26 cellular contexts compared by ENCODE assay signal in the genomic region with DNA sequence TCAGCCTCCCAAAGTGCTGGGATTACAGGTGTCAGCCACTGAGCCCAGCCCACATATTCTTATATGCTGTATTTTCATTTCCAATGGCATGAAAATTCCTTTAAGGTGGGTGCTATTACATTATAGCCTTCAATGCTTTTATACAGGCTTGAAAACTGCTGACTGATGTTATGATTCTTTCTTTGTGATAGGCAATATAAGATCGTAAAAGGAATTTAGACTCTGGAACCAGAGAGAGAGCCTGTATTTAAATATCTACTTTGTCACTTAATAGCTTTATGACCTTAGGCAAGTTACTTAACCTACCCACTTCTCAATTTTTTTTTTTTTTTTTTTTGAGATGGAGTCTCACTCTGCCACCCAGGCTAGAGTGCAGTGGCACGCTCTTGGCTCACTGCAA. TPM values are rescaled to one million over a fixed set of nuclear protein-coding genes. Genes with fewer than 3 reads are reported as not detected.
DNase-seq lines count a peak whose midpoint lies in the region; ATAC-seq, FAIRE-seq and TF ChIP-seq lines count a peak whose summit lies in the region.
"Had no signal": no experiment of that assay in that cellular context is flagged by ENCODE, and none has a peak within 500 bp of the region (broad histone marks: within the 10 kb centered on the region; RNA-seq: fewer than 3 reads in every experiment).

No MANE protein-coding gene starts in this region.

- TF ChIP-seq CTCF in hepatocyte (IDR thresholded peaks at IDR 0.05; ENCODE audit: poor library complexity) (no peak), osteoblast (IDR thresholded peaks at IDR 0.05; ENCODE audit: extremely low read depth, low read depth, low read length) (no peak)

- H3K27me3 ChIP-seq in hepatocyte: no peaks in the 10 kb centered on the region
- H3K27me3 ChIP-seq in mucosa of rectum (ENCODE audit: control insufficient read depth in 2 of 2, insufficient read depth in 2 of 2, low read length in 2 of 2): no peaks in the 10 kb centered on the region
- H3K27me3 ChIP-seq in osteoblast (ENCODE audit: insufficient read depth, low read length): no peaks in the 10 kb centered on the region
- H3K27me3 ChIP-seq: BE2C; BLaER1 treated with 17β-estradiol and CSF1 and Interleukin-3, amounts not matched to agents 10 nM and 100 nM had no signal

- no peak overlapping the region for H2AFZ ChIP-seq in hepatocyte
- no peak overlapping the region for H2AFZ ChIP-seq in osteoblast (ENCODE audit: low read length)
- H2AFZ ChIP-seq: GM23338 had no signal

- H3K4me2 ChIP-seq in hepatocyte (no peak overlapping the region), osteoblast (ENCODE audit: insufficient read depth, low read length) (no peak overlapping the region)
- H3K4me2 ChIP-seq: A549, GM23338 had no signal

- WGBS in hepatocyte (ENCODE audit: low lambda C conversion rate, missing lambda C conversion rate): 95% methylated on average over 2 of the region's 2 CpGs

- H3K9me2 ChIP-seq in hepatocyte (replicated peaks; ENCODE audit: insufficient read depth): no peaks in the 10 kb centered on the region

- no peaks in the 10 kb centered on the region for H4K20me1 ChIP-seq in hepatocyte (ENCODE audit: insufficient read depth, poor library complexity, severe bottlenecking)
- no peaks in the 10 kb centered on the region for H4K20me1 ChIP-seq in osteoblast (ENCODE audit: insufficient read depth, low read length)
- H4K20me1 ChIP-seq: BLaER1 treated with 17β-estradiol and CSF1 and Interleukin-3, amounts not matched to agents 10 nM and 100 nM had no signal

- no peak for ATAC-seq in HG03159 (IDR thresholded peaks at IDR 0.05; ENCODE audit: unreplicated experiment)
- no peak for ATAC-seq in GM21529 (IDR thresholded peaks at IDR 0.05; ENCODE audit: unreplicated experiment)
- ATAC-seq: A549, GM12878, GM23338, HCT116 had no signal

- H3K27ac ChIP-seq in hepatocyte: peak overlapping the region; percentile 56
- H3K27ac ChIP-seq in mucosa of rectum (ENCODE audit: low read depth in 2 of 2, low read length in 2 of 2): peak overlapping the region; percentile 44 to 65
- H3K27ac ChIP-seq in osteoblast (ENCODE audit: low read depth, low read length): no peak overlapping the region
- H3K27ac ChIP-seq: A549 had no signal

- peaks cover 5% of the 10 kb centered on the region for H3K4me1 ChIP-seq in hepatocyte (ENCODE audit: insufficient read depth)
- H3K4me1 ChIP-seq in mucosa of rectum (ENCODE audit: control insufficient read depth in 2 of 2, insufficient read depth in 2 of 2, low read length in 2 of 2): peaks cover 0 to 13% of the 10 kb centered on the region in 2 donors
- H3K4me1 ChIP-seq in osteoblast (ENCODE audit: insufficient read depth, low read length): no peaks in the 10 kb centered on the region
- H3K4me1 ChIP-seq: A549, BE2C had no signal

- no peak overlapping the region for H3K9ac ChIP-seq in mucosa of rectum (ENCODE audit: low read depth in 1 of 2, low read length in 2 of 2)
- H3K9ac ChIP-seq: BLaER1 treated with 17β-estradiol and CSF1 and Interleukin-3, amounts not matched to agents 10 nM and 100 nM had no signal

- H3K79me2 ChIP-seq in hepatocyte (no peaks in the 10 kb centered on the region), osteoblast (ENCODE audit: insufficient read depth, low read length) (no peaks in the 10 kb centered on the region)

- H3K36me3 ChIP-seq in hepatocyte (replicated peaks; ENCODE audit: insufficient read depth, low read depth) (no peaks in the 10 kb centered on the region), mucosa of rectum (ENCODE audit: control insufficient read depth in 2 of 2, insufficient read depth in 2 of 2, low read length in 2 of 2) (no peaks in the 10 kb centered on the region), osteoblast (ENCODE audit: insufficient read depth, low read length) (no peaks in the 10 kb centered on the region)
- H3K36me3 ChIP-seq: BE2C; BLaER1 treated with 17β-estradiol and CSF1 and Interleukin-3, amounts not matched to agents 10 nM and 100 nM had no signal

- H3K9me3 ChIP-seq in hepatocyte (ENCODE audit: low read depth) (no peaks in the 10 kb centered on the region), mucosa of rectum (ENCODE audit: control insufficient read depth in 2 of 2, low read length in 2 of 2) (no peaks in the 10 kb centered on the region), osteoblast (ENCODE audit: low read depth, low read length) (no peaks in the 10 kb centered on the region)
- H3K9me3 ChIP-seq: A549; BE2C; BLaER1 treated with 17β-estradiol and CSF1 and Interleukin-3, amounts not matched to agents 10 nM and 100 nM had no signal

- peak; percentile 49 for FAIRE-seq in colon (lab: Jason Lieb, UNC)
- FAIRE-seq: A549, D721Med, GM12878, GM19239 had no signal

- DNase-seq in hepatocyte (ENCODE audit: low spot score) (peak; percentile 13), osteoblast (ENCODE audit: insufficient read length, low spot score, missing footprints) (no peak), cerebellar cortex (ENCODE audit: low spot score) (no peak)
- DNase-seq: 8988T; ACHN; AML-193; BE2C; CD4-positive, alpha-beta T cell; CD8-positive, alpha-beta memory T cell; DMS 273 treated with DMSO at 0.1 percent for 48 hours; DMS79; EL; GDM1; H9 had no signal

- H3K4me3 ChIP-seq in hepatocyte (no peak overlapping the region), mucosa of rectum (ENCODE audit: low read length in 2 of 2) (no peak overlapping the region), osteoblast (ENCODE audit: insufficient read depth, low read length) (no peak overlapping the region)
- H3K4me3 ChIP-seq: A549; BLaER1 treated with 17β-estradiol and CSF1 and Interleukin-3, amounts not matched to agents 10 nM and 100 nM; GM12878; GM23338 had no signal

RNA-seq across cellular contexts. Expression of gene AGBL2, which starts 26.2 kb away (rescaled TPM):
- total RNA-seq in hepatocyte (2.0 and 2.3 TPM in 2 replicates), osteoblast (2.2 and 2.4 TPM in 2 replicates)
- 2.0 and 5.8 TPM in 2 replicates for polyA plus RNA-seq in hepatocyte
- polyA plus RNA-seq: CD14-positive monocyte had no signal

RNA-seq across cellular contexts. Expression of gene MTCH2, which starts 46.6 kb away (rescaled TPM):
- total RNA-seq in hepatocyte (91.8 and 96.1 TPM in 2 replicates), osteoblast (69.5 and 74.9 TPM in 2 replicates)
- polyA plus RNA-seq in hepatocyte: 130 and 171 TPM in 2 replicates
